9 cellular contexts compared by ENCODE assay signal in the genomic region with DNA sequence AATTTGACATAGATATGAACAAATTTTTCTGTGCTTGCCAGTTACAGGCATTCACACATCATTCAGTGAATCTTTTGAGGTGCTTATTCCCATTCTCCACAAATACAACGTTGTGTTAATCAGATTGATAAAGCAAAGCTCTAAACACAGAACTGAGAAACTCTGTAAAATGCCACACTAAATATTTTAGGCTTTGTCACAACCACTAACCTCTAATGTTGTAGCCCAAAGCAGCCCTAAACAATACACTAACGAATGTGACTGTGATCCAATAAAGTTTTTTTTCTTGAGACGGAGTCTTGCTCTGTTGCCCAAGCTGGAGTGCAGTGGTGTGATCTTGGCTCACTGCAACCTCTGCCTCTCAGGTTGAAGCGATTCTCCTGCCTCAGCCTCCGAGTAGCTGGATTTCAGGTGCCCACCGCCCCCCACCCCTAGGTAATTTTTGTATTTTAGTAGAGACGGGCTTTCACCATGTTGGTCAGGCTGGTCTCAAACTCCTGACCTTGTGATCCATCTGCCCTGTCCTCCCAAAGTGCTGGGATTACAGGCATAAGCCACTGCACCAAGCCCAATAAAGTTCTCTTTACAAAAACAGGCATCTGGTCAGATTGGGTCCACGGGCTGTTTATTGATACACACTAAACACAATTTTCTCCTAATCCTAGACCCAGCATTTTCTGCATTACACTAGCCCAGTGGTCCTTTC. TPM values are rescaled to one million over a fixed set of nuclear protein-coding genes. Genes with fewer than 3 reads are reported as not detected.
DNase-seq lines count a peak whose midpoint lies in the region; ATAC-seq and TF ChIP-seq lines count a peak whose summit lies in the region.
"Had no signal": no experiment of that assay in that cellular context is flagged by ENCODE, and none has a peak within 500 bp of the region (broad histone marks: within the 10 kb centered on the region; RNA-seq: fewer than 3 reads in every experiment).

No MANE protein-coding gene starts in this region.

- H3K27me3 ChIP-seq in Karpas-422 (ENCODE audit: low read length), result no peaks in the 10 kb centered on the region

- no peak for TF ChIP-seq CTCF in 22Rv1 (IDR thresholded peaks at IDR 0.05)

- H3K79me2 ChIP-seq in Karpas-422 (ENCODE audit: low read length), result peaks cover 6% of the 10 kb centered on the region; the same call in 1 of the 2 replicates

- H3K36me3 ChIP-seq in Karpas-422 (ENCODE audit: insufficient read depth, low read length), result peaks cover 29% of the 10 kb centered on the region

- DNase-seq in Karpas-422 (peak; percentile 44), inferior parietal cortex (ENCODE audit: extremely low spot score) (no peak), G401 (ENCODE audit: low spot score) (no peak), NCI-H2227 treated with DMSO at 0.1 percent for 48 hours (lab: John Stamatoyannopoulos, UW) (no peak)
- DNase-seq: activated CD4-positive, CD25-positive, alpha-beta regulatory T cell treated with anti-CD3 and anti-CD28 coated beads, Interleukin-2, amount 50 U/mL, for 72 hours had no signal

- ATAC-seq in GM18868 (IDR thresholded peaks at IDR 0.05; ENCODE audit: unreplicated experiment), result peak; percentile 43
- ATAC-seq in HG02678 (IDR thresholded peaks at IDR 0.05; ENCODE audit: unreplicated experiment), result peak; percentile 25
- no peak for ATAC-seq in GM18873 (IDR thresholded peaks at IDR 0.05; ENCODE audit: low FRiP score, unreplicated experiment)

- peak overlapping the region; percentile 39 for H3K27ac ChIP-seq in 22Rv1
- H3K27ac ChIP-seq in Karpas-422 (ENCODE audit: low read length), result no peak overlapping the region

- H3K9me3 ChIP-seq in Karpas-422 (ENCODE audit: low read length), result no peaks in the 10 kb centered on the region

- peaks cover 24% of the 10 kb centered on the region for H4K20me1 ChIP-seq in Karpas-422 (ENCODE audit: insufficient read depth, low read depth, low read length)

- H3K4me1 ChIP-seq in Karpas-422 (ENCODE audit: low read length), result peaks cover 30% of the 10 kb centered on the region

- H3K4me2 ChIP-seq in Karpas-422 (ENCODE audit: low read depth, low read length, poor library complexity, severe bottlenecking), result no peak overlapping the region

- H3K9ac ChIP-seq in Karpas-422 (ENCODE audit: low read length), result no peak overlapping the region

- no peak overlapping the region for H2AFZ ChIP-seq in Karpas-422 (ENCODE audit: low read length)

- H3K9me2 ChIP-seq in Karpas-422 (replicated peaks; ENCODE audit: insufficient read depth, low read length), result no peaks in the 10 kb centered on the region

- H3K4me3 ChIP-seq in Karpas-422 (ENCODE audit: low read length), result no peak overlapping the region

- in situ Hi-C loops in G401 (cut with HindIII; ENCODE audit: low sequenced_read_pairs), result no loop called here

RNA-seq across cellular contexts. Expression of gene CYCS, which starts 6.9 kb away (rescaled TPM):
- 43.9 and 102 TPM in 2 replicates for total RNA-seq in Karpas-422 (2014; rRNA removed; shearing (Covaris generic); ENCODE audit: low replicate concordance)
- total RNA-seq in G401 (2014; rRNA removed; shearing (Covaris generic)), result 74.3 and 176 TPM in 2 replicates
